ENCODE assay signal across 20 cellular contexts in the genomic region with DNA sequence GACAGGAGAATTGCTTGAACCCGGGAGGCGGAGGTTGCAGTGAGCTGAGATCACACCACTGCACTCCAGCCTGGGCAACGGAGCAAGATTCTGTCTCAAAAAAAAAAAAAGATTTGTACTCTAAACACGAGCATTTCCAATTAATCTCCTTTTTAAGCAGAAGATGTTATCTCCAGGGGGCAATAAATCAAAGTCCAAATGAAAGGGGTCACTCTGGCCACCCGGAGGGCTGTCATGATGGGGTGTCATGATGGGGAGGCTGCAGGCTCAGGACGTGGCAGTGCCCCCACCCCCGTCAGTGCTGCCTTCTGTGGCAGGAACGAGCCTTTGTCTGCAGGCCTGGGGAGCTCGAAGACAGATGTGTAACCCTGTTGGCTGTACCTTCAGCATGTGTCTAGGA.
"Had no signal": no experiment of that assay in that cellular context is flagged by ENCODE, and none has a peak within 500 bp of the region (broad histone marks: within the 10 kb centered on the region; RNA-seq: fewer than 3 reads in every experiment).

No MANE protein-coding gene starts in this region.

- H3K9me3 Mint-ChIP-seq: activated naive CD4-positive, alpha-beta T cell treated with anti-CD3 and anti-CD28 coated beads for 36 hours; activated naive CD8-positive, alpha-beta T cell treated with anti-CD3 and anti-CD28 coated beads for 36 hours; memory B cell had no signal

- H3K4me3 Mint-ChIP-seq: activated naive CD4-positive, alpha-beta T cell treated with anti-CD3 and anti-CD28 coated beads for 36 hours; activated naive CD8-positive, alpha-beta T cell treated with anti-CD3 and anti-CD28 coated beads for 36 hours; memory B cell; naive thymus-derived CD8-positive, alpha-beta T cell had no signal

- DNase-seq: activated CD4-positive, alpha-beta T cell treated with anti-CD3 and anti-CD28 coated beads for 48 hours; activated CD4-positive, alpha-beta T cell treated with anti-CD3 and anti-CD28 coated beads, Interleukin-2, amount 50 U/mL, for 48 hours; activated effector memory CD4-positive, alpha-beta T cell treated with anti-CD3 and anti-CD28 coated beads, Interleukin-2, amount 50 U/mL, for 16 hours; activated naive CD4-positive, alpha-beta T cell treated with anti-CD3 and anti-CD28 coated beads for 36 hours; activated naive CD8-positive, alpha-beta T cell treated with anti-CD3 and anti-CD28 coated beads for 36 hours; adrenal gland; aorta; dermis blood vessel endothelial cell; effector CD4-positive, alpha-beta T cell; foreskin keratinocyte; heart right ventricle; naive thymus-derived CD8-positive, alpha-beta T cell; right cardiac atrium; stimulated activated CD4-positive, alpha-beta T cell treated with anti-CD3 and anti-CD28 coated beads, Interleukin-15, amount 100 ng/mL, for 24 hours; stimulated activated naive CD4-positive, alpha-beta T cell treated with Interleukin-2 at 50 U/mL for 16 hours; T-helper 9 cell; WERI-Rb-1 had no signal

- H3K27ac Mint-ChIP-seq: activated naive CD4-positive, alpha-beta T cell treated with anti-CD3 and anti-CD28 coated beads for 36 hours; activated naive CD8-positive, alpha-beta T cell treated with anti-CD3 and anti-CD28 coated beads for 36 hours; memory B cell had no signal

- H3K27me3 Mint-ChIP-seq: activated naive CD8-positive, alpha-beta T cell treated with anti-CD3 and anti-CD28 coated beads for 36 hours had no signal

- ATAC-seq: activated CD4-positive, CD25-positive, alpha-beta regulatory T cell treated with anti-CD3 and anti-CD28 coated beads, Interleukin-2, amount 50 U/mL, for 24 hours; body of pancreas; foreskin keratinocyte; heart right ventricle; naive thymus-derived CD8-positive, alpha-beta T cell; right cardiac atrium had no signal

- H3K36me3 Mint-ChIP-seq: activated naive CD8-positive, alpha-beta T cell treated with anti-CD3 and anti-CD28 coated beads for 36 hours; memory B cell; naive thymus-derived CD8-positive, alpha-beta T cell had no signal
